12 cellular contexts compared by ENCODE assay signal in genomic region chr17:44547625-44548297, GRCh38. TPM values are rescaled to one million over a fixed set of nuclear protein-coding genes. Genes with fewer than 3 reads are reported as not detected.
A peak's percentile ranks its signal among the peaks of the same experiment; 100 is the strongest.
DNase-seq lines count a peak whose midpoint lies in the region; ATAC-seq, FAIRE-seq and TF ChIP-seq lines count a peak whose summit lies in the region.
"Had no signal": no experiment of that assay in that cellular context is flagged by ENCODE, and none has a peak within 500 bp of the region (broad histone marks: within the 10 kb centered on the region; RNA-seq: fewer than 3 reads in every experiment).

No MANE protein-coding gene starts in this region.

- in situ Hi-C loops in HepG2 (cut with HindIII; ENCODE audit: extremely low pct_ligation_motif_present, low pct_unique_long_range_greater_than_20kb), result no loop called here

- peaks cover 65% of the 10 kb centered on the region for H3K4me1 Mint-ChIP-seq in brain
- H3K4me1 Mint-ChIP-seq: activated CD4-positive, alpha-beta T cell treated with anti-CD3 and anti-CD28 coated beads, Interleukin-2, amount 10 ng/mL, durations not matched to agents 7 days and 5 days; stimulated activated memory B cell treated with anti-CD40 and anti-IgM and Interleukin-4, amounts not matched to agents 10 μg/mL and 1 μg/mL and 100 μg/mL, for 72 hours had no signal

- 13% methylated on average over 3 of the region's 4 CpGs for WGBS in right lobe of liver (ENCODE audit: insufficient coverage, low coverage, low lambda C conversion rate, missing lambda C conversion rate)
- 40% methylated on average over 4 of the region's 4 CpGs for WGBS in HepG2 (ENCODE audit: low lambda C conversion rate)
- 68 to 89% methylated on average over 4 of the region's 4 CpGs for WGBS in lung, 2 donors

- FAIRE-seq in HepG2 (lab: Jason Lieb, UNC), result no peak

- TF ChIP-seq RAD21 in HepG2 (CRISPR knock-in tag; IDR thresholded peaks at IDR 0.05), result no peak

- H3K27ac Mint-ChIP-seq in brain, result peak overlapping the region; percentile 72 to 89 (median 87)
- H3K27ac Mint-ChIP-seq: activated CD4-positive, alpha-beta T cell treated with anti-CD3 and anti-CD28 coated beads, Interleukin-2, amount 10 ng/mL, durations not matched to agents 7 days and 5 days; activated naive CD8-positive, alpha-beta T cell treated with anti-CD3 and anti-CD28 coated beads for 36 hours; stimulated activated memory B cell treated with anti-CD40 and anti-IgM and Interleukin-4, amounts not matched to agents 10 μg/mL and 1 μg/mL and 100 μg/mL, for 72 hours had no signal

- intact Hi-C loops in right lobe of liver (cut with DNase I), result no loop called here
- intact Hi-C loops in HepG2 (cut with micrococcal nuclease; ENCODE audit: unreplicated experiment), result no loop called here

- peaks cover 6% of the 10 kb centered on the region for H3K27me3 Mint-ChIP-seq in brain

- H3K4me1 ChIP-seq in right lobe of liver, result no peaks in the 10 kb centered on the region
- H3K4me1 ChIP-seq in HepG2 (ENCODE audit: insufficient read depth, low read length), result peaks cover 26% of the 10 kb centered on the region
- peaks cover 0 to 7% of the 10 kb centered on the region in 2 donors for H3K4me1 ChIP-seq in lung (ENCODE audit: control insufficient read depth in 2 of 2, insufficient read depth in 2 of 2, low read length in 2 of 2)

- H3K36me3 Mint-ChIP-seq in brain, result no peaks in the 10 kb centered on the region
- H3K36me3 Mint-ChIP-seq: activated naive CD8-positive, alpha-beta T cell treated with anti-CD3 and anti-CD28 coated beads for 36 hours; stimulated activated memory B cell treated with anti-CD40 and anti-IgM and Interleukin-4, amounts not matched to agents 10 μg/mL and 1 μg/mL and 100 μg/mL, for 72 hours had no signal

- DNase-seq in right lobe of liver (no peak), HepG2 (ENCODE audit: low spot score) (no peak), lung (ENCODE audit: low spot score) (no peak), GM19238 (ENCODE audit: insufficient read length, low spot score) (no peak), hepatic stellate cell (ENCODE audit: low spot score) (no peak), NCI-H226 (no peak)
- DNase-seq in central memory CD4-positive, alpha-beta T cell, result no peak
- DNase-seq: activated CD4-positive, alpha-beta T cell treated with anti-CD3 and anti-CD28 coated beads, Interleukin-2, amount 10 ng/mL, durations not matched to agents 7 days and 5 days; activated naive CD8-positive, alpha-beta T cell treated with anti-CD3 and anti-CD28 coated beads for 36 hours had no signal

- CTCF ChIA-PET in HepG2 (lab: Yijun Ruan, JAX; ENCODE audit: low intra/inter-chr PET ratio, low total read pairs), result no interaction called here

- BruUV-seq in HepG2 (replicated peaks; lab: Mats Ljungman, UMichigan), result no TSS peak

- POLR2A ChIA-PET in HepG2 (lab: Yijun Ruan, JAX), result no interaction called here

- H3K79me2 ChIP-seq in HepG2 (ENCODE audit: insufficient read depth, low read length), result no peaks in the 10 kb centered on the region

- H3K4me3 ChIP-seq in right lobe of liver (no peak overlapping the region), HepG2 (replicated peaks in 1 of 3; ENCODE audit: insufficient read depth in 1 of 3, low read depth in 2 of 3, low read length in 3 of 3) (no peak overlapping the region), lung (no peak overlapping the region)

- ATAC-seq in right lobe of liver (peak in 3 of 4 donors; percentile 55 to 74 (median 59)), HepG2 (no peak), lung (ENCODE audit: insufficient read depth, low FRiP score) (no peak)
- ATAC-seq: left colon; stimulated activated memory B cell treated with anti-CD40 and anti-IgM and Interleukin-4, amounts not matched to agents 10 μg/mL and 1 μg/mL and 100 μg/mL, for 72 hours had no signal

- H3K9me3 ChIP-seq in right lobe of liver (no peaks in the 10 kb centered on the region), HepG2 (ENCODE audit: low read length) (no peaks in the 10 kb centered on the region), lung (ENCODE audit: control insufficient read depth in 2 of 2, insufficient read depth in 1 of 2, low read length in 1 of 2) (no peaks in the 10 kb centered on the region)

- H3K27me3 ChIP-seq in right lobe of liver, result no peaks in the 10 kb centered on the region
- H3K27me3 ChIP-seq in HepG2 (ENCODE audit: control insufficient read depth in 1 of 2, insufficient read depth in 2 of 2, low read length in 2 of 2), result peaks cover 4 to 22% of the 10 kb centered on the region in 2 experiments; a peak in 4 of 5 replicates
- no peaks in the 10 kb centered on the region for H3K27me3 ChIP-seq in lung (ENCODE audit: control insufficient read depth, insufficient read depth)

- no peak overlapping the region for H3K4me2 ChIP-seq in HepG2 (ENCODE audit: low read depth, low read length)

- H4K20me1 ChIP-seq in HepG2 (ENCODE audit: insufficient read depth, low read length), result no peaks in the 10 kb centered on the region

- TF ChIP-seq EP300 in HepG2 (IDR thresholded peaks at IDR 0.05; ENCODE audit: low read depth in 2 of 2, low read length in 2 of 2) (no peak), HepG2 (CRISPR knock-in tag; IDR thresholded peaks at IDR 0.05; ENCODE audit: borderline replicate concordance) (no peak)

- H3K36me3 ChIP-seq in right lobe of liver (no peaks in the 10 kb centered on the region), HepG2 (replicated peaks in 1 of 2; ENCODE audit: control insufficient read depth in 1 of 2, insufficient read depth in 2 of 2, low read length in 2 of 2) (no peaks in the 10 kb centered on the region), lung (ENCODE audit: control insufficient read depth in 2 of 2, insufficient read depth in 2 of 2, low read length in 2 of 2) (no peaks in the 10 kb centered on the region)

- no peak overlapping the region for H3K9ac ChIP-seq in HepG2 (ENCODE audit: insufficient read depth, low read depth, low read length)

- peak overlapping the region in 2 of 5 experiments; percentile 14 to 52 for H3K4me3 Mint-ChIP-seq in brain
- H3K4me3 Mint-ChIP-seq: activated CD4-positive, alpha-beta T cell treated with anti-CD3 and anti-CD28 coated beads, Interleukin-2, amount 10 ng/mL, durations not matched to agents 7 days and 5 days; activated naive CD8-positive, alpha-beta T cell treated with anti-CD3 and anti-CD28 coated beads for 36 hours; stimulated activated memory B cell treated with anti-CD40 and anti-IgM and Interleukin-4, amounts not matched to agents 10 μg/mL and 1 μg/mL and 100 μg/mL, for 72 hours had no signal

- TF ChIP-seq POLR2A in right lobe of liver (IDR thresholded peaks at IDR 0.05) (no peak), HepG2 (IDR thresholded peaks at IDR 0.05; ENCODE audit: insufficient read depth in 1 of 2, low read depth in 2 of 2, low read length in 2 of 2) (no peak)

- H3K27ac ChIP-seq in right lobe of liver, result peak overlapping the region in 1 of 3 donors; percentile 38
- H3K27ac ChIP-seq in HepG2 (ENCODE audit: extremely low read length, insufficient read depth, low read length), result no peak overlapping the region
- H3K27ac ChIP-seq in lung (ENCODE audit: low read depth in 1 of 2, low read length in 1 of 2), result peak overlapping the region; percentile 7 to 21

- peaks cover 0 to 4% (median 0%) of the 10 kb centered on the region in 5 experiments for H3K9me3 Mint-ChIP-seq in brain
- H3K9me3 Mint-ChIP-seq: activated CD4-positive, alpha-beta T cell treated with anti-CD3 and anti-CD28 coated beads, Interleukin-2, amount 10 ng/mL, durations not matched to agents 7 days and 5 days; activated naive CD8-positive, alpha-beta T cell treated with anti-CD3 and anti-CD28 coated beads for 36 hours; stimulated activated memory B cell treated with anti-CD40 and anti-IgM and Interleukin-4, amounts not matched to agents 10 μg/mL and 1 μg/mL and 100 μg/mL, for 72 hours had no signal

- no peak overlapping the region for H2AFZ ChIP-seq in HepG2 (ENCODE audit: low read length)

- TF ChIP-seq CTCF in right lobe of liver (IDR thresholded peaks at IDR 0.05) (no peak), HepG2 (CRISPR knock-in tag; IDR thresholded peaks at IDR 0.05) (no peak), brain (conservative IDR thresholded peaks at IDR 0.05) (no peak), lung (IDR thresholded peaks at IDR 0.05; ENCODE audit: control extremely low read depth, extremely low read depth) (no peak)

RNA-seq across cellular contexts. Expression of gene FZD2, which starts 9.5 kb away (rescaled TPM):
- total RNA-seq in right lobe of liver (under 1 TPM; 0.11 to 0.64 (median 0.28) TPM), HepG2 (2016; rRNA removed; fragmentation: Illumina TruSeq; extraction: Trizol) (0.13 TPM in 1 of 2 replicates, not detected in the other), lung (10 to 100 TPM in 1 of 2 donors, 1 to 10 TPM in 1; 8.3 to 14.1 TPM)
- total RNA-seq in HepG2 (2016; cell fraction: cytosol; rRNA removed; fragmentation: Illumina TruSeq; extraction: Trizol; ENCODE audit: low read depth), result not detected in 2 replicates
- total RNA-seq in HepG2 (2016; cell fraction: insoluble cytoplasmic fraction; rRNA removed; fragmentation: Illumina TruSeq; extraction: Trizol), result 0.06 TPM in 1 of 2 replicates, not detected in the other
- 0.06 TPM in 1 of 2 replicates, not detected in the other for total RNA-seq in HepG2 (2016; cell fraction: membrane; rRNA removed; fragmentation: Illumina TruSeq; extraction: Trizol)
- not detected in 2 replicates for total RNA-seq in HepG2 (2016; cell fraction: nucleus; rRNA removed; fragmentation: Illumina TruSeq; extraction: Trizol)
- polyA plus RNA-seq in HepG2 (2011; rRNA removed) (0.07 and 0.10 TPM in 2 replicates), brain (ENCODE audit: insufficient read depth, low read depth, low replicate concordance) (6.1 TPM), lung (1 to 10 TPM; 3.8 to 5.5 TPM)
- 0.08 and 0.12 TPM in 2 replicates for polyA plus RNA-seq in HepG2 (2011; cell fraction: cytosol; rRNA removed)
- 0.06 TPM in 1 of 2 replicates, not detected in the other for polyA plus RNA-seq in HepG2 (2011; cell fraction: nucleus; rRNA removed)
- polyA plus RNA-seq in HepG2 (2012), result not detected in 2 replicates
- not detected in 2 replicates for polyA plus RNA-seq in HepG2 (2016; cell fraction: cytosol; fragmentation: Illumina TruSeq; extraction: Trizol; ENCODE audit: low read depth)
- not detected in 2 replicates for polyA plus RNA-seq in HepG2 (2016; cell fraction: insoluble cytoplasmic fraction; fragmentation: Illumina TruSeq; extraction: Trizol; ENCODE audit: low read depth)
- polyA plus RNA-seq in HepG2 (2016; cell fraction: membrane; fragmentation: Illumina TruSeq; extraction: Trizol; ENCODE audit: low read depth), result not detected in 2 replicates
- polyA plus RNA-seq in HepG2 (2016; cell fraction: nucleus; fragmentation: Illumina TruSeq; extraction: Trizol; ENCODE audit: insufficient read depth, low read depth), result not detected in 2 replicates
- polyA minus RNA-seq in HepG2 (2011; rRNA and poly(A)+ RNA removed; ENCODE audit: low replicate concordance), result 0.26 and 17.3 TPM in 2 replicates
- polyA minus RNA-seq in HepG2 (2011; cell fraction: cytosol; rRNA and poly(A)+ RNA removed), result 0.35 TPM in 1 of 2 replicates, not detected in the other
- not detected in 2 replicates for polyA minus RNA-seq in HepG2 (2011; cell fraction: nucleus; rRNA and poly(A)+ RNA removed)
- total RNA-seq: activated naive CD8-positive, alpha-beta T cell treated with anti-CD3 and anti-CD28 coated beads for 36 hours had no signal

RNA-seq across cellular contexts. Expression of gene GPATCH8, which starts 44.6 kb away (rescaled TPM):
- total RNA-seq in right lobe of liver, result 10 to 100 TPM in 4 of 6 experiments, 1 to 10 TPM in 2; 8.1 to 14.4 (median 13.1) TPM
- 21.5 and 37.7 TPM in 2 replicates for total RNA-seq in HepG2 (2016; rRNA removed; fragmentation: Illumina TruSeq; extraction: Trizol)
- 10.8 and 13.1 TPM in 2 replicates for total RNA-seq in HepG2 (2016; cell fraction: cytosol; rRNA removed; fragmentation: Illumina TruSeq; extraction: Trizol; ENCODE audit: low read depth)
- total RNA-seq in HepG2 (2016; cell fraction: insoluble cytoplasmic fraction; rRNA removed; fragmentation: Illumina TruSeq; extraction: Trizol), result 22.3 and 35.2 TPM in 2 replicates
- total RNA-seq in HepG2 (2016; cell fraction: membrane; rRNA removed; fragmentation: Illumina TruSeq; extraction: Trizol), result 11.2 and 12.6 TPM in 2 replicates
- 49.3 and 55.3 TPM in 2 replicates for total RNA-seq in HepG2 (2016; cell fraction: nucleus; rRNA removed; fragmentation: Illumina TruSeq; extraction: Trizol)
- polyA plus RNA-seq in HepG2 (2011; rRNA removed), result 19.8 and 20.7 TPM in 2 replicates
- polyA plus RNA-seq in HepG2 (2011; cell fraction: cytosol; rRNA removed), result 6.0 and 7.9 TPM in 2 replicates
- polyA plus RNA-seq in HepG2 (2011; cell fraction: nucleus; rRNA removed), result 24.4 and 28.4 TPM in 2 replicates
- 21.5 and 23.5 TPM in 2 replicates for polyA plus RNA-seq in HepG2 (2012)
- 0.87 and 1.2 TPM in 2 replicates for polyA plus RNA-seq in HepG2 (2016; cell fraction: cytosol; fragmentation: Illumina TruSeq; extraction: Trizol; ENCODE audit: low read depth)
- 15.4 and 18.6 TPM in 2 replicates for polyA plus RNA-seq in HepG2 (2016; cell fraction: insoluble cytoplasmic fraction; fragmentation: Illumina TruSeq; extraction: Trizol; ENCODE audit: low read depth)
- 2.7 and 3.2 TPM in 2 replicates for polyA plus RNA-seq in HepG2 (2016; cell fraction: membrane; fragmentation: Illumina TruSeq; extraction: Trizol; ENCODE audit: low read depth)
- 46.4 and 56.1 TPM in 2 replicates for polyA plus RNA-seq in HepG2 (2016; cell fraction: nucleus; fragmentation: Illumina TruSeq; extraction: Trizol; ENCODE audit: insufficient read depth, low read depth)
- polyA minus RNA-seq in HepG2 (2011; rRNA and poly(A)+ RNA removed; ENCODE audit: low replicate concordance), result 26.0 and 26.7 TPM in 2 replicates
- 14.5 and 16.8 TPM in 2 replicates for polyA minus RNA-seq in HepG2 (2011; cell fraction: cytosol; rRNA and poly(A)+ RNA removed)
- polyA minus RNA-seq in HepG2 (2011; cell fraction: nucleus; rRNA and poly(A)+ RNA removed), result 55.7 and 58.8 TPM in 2 replicates
- 21.4 TPM for polyA plus RNA-seq in brain (ENCODE audit: insufficient read depth, low read depth, low replicate concordance)
- total RNA-seq in lung, result 10 to 100 TPM; 36.2 to 62.0 TPM
- polyA plus RNA-seq in lung, result 10 to 100 TPM in 1 of 2 donors, 1 to 10 TPM in 1; 8.9 to 11.4 TPM

Comparison
In these comparisons a context has a peak if more than half of its experiments do, and no peak if none do; other contexts are left out.
1. ATAC-seq: peak in right lobe of liver (3 of 4); none in HepG2 (single experiment) and lung (single experiment).
2. RNA of gene FZD2, which starts 9.5 kb away (total RNA-seq): 8.3 to 14.1 TPM in lung; 0.11 to 0.64 TPM in right lobe of liver and 0.06 to 0.13 TPM in HepG2; every median in the first group is over 4 times any median in the second.